ENCODE assay signal across 23 cellular contexts in genomic region chr1:91807921-91808620, GRCh38.
DNase-seq lines count a peak whose midpoint lies in the region; ATAC-seq and TF ChIP-seq lines count a peak whose summit lies in the region.
"Had no signal": no experiment of that assay in that cellular context is flagged by ENCODE, and none has a peak within 500 bp of the region (broad histone marks: within the 10 kb centered on the region; RNA-seq: fewer than 3 reads in every experiment).

No MANE protein-coding gene starts in this region.

- H3K4me3 ChIP-seq in CD4-positive, CD25-positive, alpha-beta regulatory T cell (ENCODE audit: low read depth, low read length): no peak overlapping the region
- H3K4me3 ChIP-seq in SK-N-MC (no peak overlapping the region), fibroblast of the aortic adventitia (ENCODE audit: low read depth, low read length) (no peak overlapping the region), heart left ventricle (no peak overlapping the region)
- H3K4me3 ChIP-seq: GM12878 had no signal

- DNase-seq in CD4-positive, CD25-positive, alpha-beta regulatory T cell: no peak
- DNase-seq in SK-N-MC (ENCODE audit: low read depth, low spot score): no peak
- DNase-seq in fibroblast of the aortic adventitia (ENCODE audit: low read depth): peak; percentile 28
- DNase-seq in omental fat pad (ENCODE audit: low spot score): no peak
- no peak for DNase-seq in NCI-H1436 (lab: John Stamatoyannopoulos, UW)
- no peak for DNase-seq in heart left ventricle
- DNase-seq: DND-41; H7; KG1; NCI-H1092 treated with DMSO at 0.1 percent for 48 hours; NCI-H146; NCI-H2029; NCI-H2227 treated with DMSO at 0.1 percent for 48 hours; NCI-H510A treated with DMSO at 0.1 percent for 48 hours; NCI-H748 treated with DMSO at 0.1 percent for 48 hours; NK-92 treated with Interleukin-12 subunit alpha and Interleukin-12 subunit beta, amount 100 ng/mL, for 24 hours; SIG-M5 had no signal

- intact Hi-C loops in heart left ventricle (cut with DNase I): no loop called here

- no peak overlapping the region for H3K9ac ChIP-seq in SK-N-MC (ENCODE audit: insufficient read length)

- H3K9me3 Mint-ChIP-seq in CD4-positive, CD25-positive, alpha-beta regulatory T cell: peaks cover 0 to 2% (median 0%) of the 10 kb centered on the region in 7 donors
- H3K9me3 Mint-ChIP-seq: CD14-positive monocyte had no signal

- H3K36me3 Mint-ChIP-seq in CD4-positive, CD25-positive, alpha-beta regulatory T cell: no peaks in the 10 kb centered on the region
- H3K36me3 Mint-ChIP-seq: CD14-positive monocyte had no signal

- TF ChIP-seq CTCF in fibroblast of the aortic adventitia (IDR thresholded peaks at IDR 0.05; ENCODE audit: insufficient read depth, low read length) (no peak), omental fat pad (IDR thresholded peaks at IDR 0.05) (no peak), heart left ventricle (IDR thresholded peaks at IDR 0.05) (no peak)

- peaks cover 27 to 63% (median 40%) of the 10 kb centered on the region in 4 donors for H3K4me1 Mint-ChIP-seq in CD4-positive, CD25-positive, alpha-beta regulatory T cell

- H3K27ac ChIP-seq in CD4-positive, CD25-positive, alpha-beta regulatory T cell (ENCODE audit: insufficient read depth, low read length, poor library complexity, severe bottlenecking): no peak overlapping the region
- H3K27ac ChIP-seq in SK-N-MC (peak overlapping the region; percentile 95), heart left ventricle (peak overlapping the region in 2 of 12 donors; percentile 14 to 40)
- H3K27ac ChIP-seq: HL-60, RWPE1 had no signal

- H3K36me3 ChIP-seq in CD4-positive, CD25-positive, alpha-beta regulatory T cell (ENCODE audit: control insufficient read depth, insufficient read depth, low read length): no peaks in the 10 kb centered on the region
- H3K36me3 ChIP-seq in SK-N-MC (ENCODE audit: insufficient read depth, low read length) (no peaks in the 10 kb centered on the region), heart left ventricle (no peaks in the 10 kb centered on the region)

- peaks cover 5% of the 10 kb centered on the region for H3K27me3 Mint-ChIP-seq in CD4-positive, CD25-positive, alpha-beta regulatory T cell
- H3K27me3 Mint-ChIP-seq: B cell had no signal

- H3K4me3 Mint-ChIP-seq in CD4-positive, CD25-positive, alpha-beta regulatory T cell: no peak overlapping the region
- H3K4me3 Mint-ChIP-seq: B cell, CD14-positive monocyte had no signal

- peaks cover 27% of the 10 kb centered on the region for H3K4me1 ChIP-seq in CD4-positive, CD25-positive, alpha-beta regulatory T cell (ENCODE audit: control insufficient read depth, insufficient read depth, low read length, poor library complexity, severe bottlenecking)
- peaks cover 0 to 65% (median 32%) of the 10 kb centered on the region in 12 donors for H3K4me1 ChIP-seq in heart left ventricle

- H3K27me3 ChIP-seq in CD4-positive, CD25-positive, alpha-beta regulatory T cell (ENCODE audit: control insufficient read depth, insufficient read depth, low read length): no peaks in the 10 kb centered on the region
- no peaks in the 10 kb centered on the region for H3K27me3 ChIP-seq in heart left ventricle

- no peaks in the 10 kb centered on the region for H3K9me3 ChIP-seq in CD4-positive, CD25-positive, alpha-beta regulatory T cell (ENCODE audit: control insufficient read depth in 2 of 2, low read length in 2 of 2)
- H3K9me3 ChIP-seq in SK-N-MC (ENCODE audit: low read depth, low read length): no peaks in the 10 kb centered on the region
- H3K9me3 ChIP-seq in heart left ventricle: no peaks in the 10 kb centered on the region

- WGBS in heart left ventricle, 4 donors: 95 to 99% (median 97%) methylated on average over 5 of the region's 5 CpGs

- no peak for ATAC-seq in CD4-positive, CD25-positive, alpha-beta regulatory T cell (ENCODE audit: low read depth in 2 of 2)
- ATAC-seq in omental fat pad (ENCODE audit: low FRiP score) (peak; percentile 26), GM21367 (IDR thresholded peaks at IDR 0.05; ENCODE audit: unreplicated experiment) (no peak), heart left ventricle (no peak)
- ATAC-seq: GM12878 had no signal

- TF ChIP-seq POLR2A in heart left ventricle (IDR thresholded peaks at IDR 0.05): no peak

- H3K27ac Mint-ChIP-seq in CD4-positive, CD25-positive, alpha-beta regulatory T cell: peak overlapping the region in 2 of 3 donors; percentile 8 to 30
- H3K27ac Mint-ChIP-seq: B cell, CD14-positive monocyte had no signal
